Comparison of ENCODE assay signal across 1 cellular context in genomic region chr18:25245299-25245698, GRCh38.
TF ChIP-seq lines count a peak whose summit lies in the region.

No MANE protein-coding gene starts in this region.

TF ChIP-seq in IMR-90, 13 proteins besides CTCF, POLR2A, EP300 and RAD21:
- TF ChIP-seq RFX5 (IDR thresholded peaks at IDR 0.05; ENCODE audit: low read depth, low read length) = no peak
- TF ChIP-seq CHD1 (IDR thresholded peaks at IDR 0.05; ENCODE audit: low read depth, low read length) = no peak
- TF ChIP-seq CEBPB (IDR thresholded peaks at IDR 0.05; ENCODE audit: low read depth, low read length) = peak; percentile 50
- TF ChIP-seq BHLHE40 (IDR thresholded peaks at IDR 0.05; ENCODE audit: low read depth, low read length) = no peak
- TF ChIP-seq RCOR1 (IDR thresholded peaks at IDR 0.05; ENCODE audit: insufficient replicate concordance, low read length) = no peak
- no peak for TF ChIP-seq MAFK (IDR thresholded peaks at IDR 0.05; ENCODE audit: low read depth, low read length)
TF ChIP-seq in IMR-90: peak in this region for 1.
